1 cellular context compared by ENCODE assay signal in the genomic region with DNA sequence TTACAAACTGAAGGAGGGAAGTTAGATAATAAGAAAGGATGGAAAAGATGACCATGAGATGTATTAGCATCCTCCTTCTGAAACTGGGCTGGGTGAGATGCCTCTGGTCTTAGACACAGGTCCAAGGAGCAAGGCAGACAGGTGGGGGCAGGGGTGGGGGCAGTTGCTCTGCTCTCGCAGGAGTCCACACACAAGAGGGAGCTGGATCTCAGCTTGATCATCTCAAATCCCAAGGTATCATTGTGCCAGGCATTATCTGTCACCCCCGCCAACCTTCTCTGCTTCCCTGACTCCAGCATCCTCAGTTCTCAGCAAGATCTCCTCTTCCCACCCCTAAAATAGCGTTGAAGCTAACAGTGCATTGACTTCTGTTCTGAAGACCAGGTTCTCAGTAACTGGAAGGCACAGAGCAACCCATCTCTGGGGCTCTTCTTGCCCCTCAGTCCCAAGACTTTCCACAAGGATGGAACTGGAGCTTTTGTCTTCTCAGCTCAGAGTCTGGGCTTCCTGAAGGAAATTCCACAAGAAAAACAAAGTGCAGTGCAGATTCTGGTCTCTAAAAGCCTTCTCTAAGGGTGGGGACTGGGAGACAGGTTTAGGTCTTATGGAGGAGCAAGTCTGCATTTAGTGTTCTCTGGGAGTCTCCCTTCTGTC.
TF ChIP-seq lines count a peak whose summit lies in the region.

No MANE protein-coding gene starts in this region.

TF ChIP-seq in endothelial cell of umbilical vein, 7 proteins besides CTCF, POLR2A, EP300 and RAD21:
- TF ChIP-seq, protein P1, sequence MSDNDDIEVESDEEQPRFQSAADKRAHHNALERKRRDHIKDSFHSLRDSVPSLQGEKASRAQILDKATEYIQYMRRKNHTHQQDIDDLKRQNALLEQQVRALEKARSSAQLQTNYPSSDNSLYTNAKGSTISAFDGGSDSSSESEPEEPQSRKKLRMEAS (IDR thresholded peaks at IDR 0.05; ENCODE audit: insufficient read depth, insufficient read length), result no peak
- TF ChIP-seq FOS (IDR thresholded peaks at IDR 0.05; ENCODE audit: borderline replicate concordance, insufficient read depth, low read length), result no peak
- TF ChIP-seq MYC (IDR thresholded peaks at IDR 0.05; ENCODE audit: low read depth, low read length), result no peak
- TF ChIP-seq JUN (IDR thresholded peaks at IDR 0.05; ENCODE audit: borderline replicate concordance, insufficient read depth, insufficient read length, low read depth), result no peak
